Comparison of ENCODE assay signal across 20 cellular contexts in genomic region chr19:4684312-4685095, GRCh38. TPM values are rescaled to one million over a fixed set of nuclear protein-coding genes. Genes with fewer than 3 reads are reported as not detected.
DNase-seq lines count a peak whose midpoint lies in the region; ATAC-seq and TF ChIP-seq lines count a peak whose summit lies in the region.
"Had no signal": no experiment of that assay in that cellular context is flagged by ENCODE, and none has a peak within 500 bp of the region (broad histone marks: within the 10 kb centered on the region; RNA-seq: fewer than 3 reads in every experiment).

No MANE protein-coding gene starts in this region.

- no peaks in the 10 kb centered on the region for H3K4me1 Mint-ChIP-seq in nephron progenitor cell
- H3K4me1 Mint-ChIP-seq: B cell, GM23338 had no signal

- DNase-seq in Right ventricle myocardium inferior (ENCODE audit: missing footprints) = peak; percentile 60
- DNase-seq in left ventricle myocardium inferior = no peak
- DNase-seq in nephron progenitor cell = no peak
- DNase-seq in DMS79 (lab: John Stamatoyannopoulos, UW) = no peak
- DNase-seq in GM20000 (ENCODE audit: low spot score) = no peak
- DNase-seq in EL = no peak
- DNase-seq: DMS53, IMR-90, NCI-H1105, NCI-H146, NCI-H2029, NCI-H226, NCI-H524, NCI-H774, Peyer's patch had no signal

- peaks cover 98% of the 10 kb centered on the region for H3K36me3 ChIP-seq in left ventricle myocardium inferior

- peak overlapping the region; percentile 54 for H3K27ac Mint-ChIP-seq in nephron progenitor cell
- H3K27ac Mint-ChIP-seq: B cell, GM23338 had no signal

- TF ChIP-seq CTCF in left ventricle myocardium inferior (IDR thresholded peaks at IDR 0.05; ENCODE audit: borderline replicate concordance) (no peak), nephron progenitor cell (IDR thresholded peaks at IDR 0.05) (no peak), GM20000 (IDR thresholded peaks at IDR 0.05; ENCODE audit: extremely low read depth, missing control alignments) (no peak)

- no peaks in the 10 kb centered on the region for H3K9me3 ChIP-seq in left ventricle myocardium inferior (replicated peaks)
- H3K9me3 ChIP-seq: Peyer's patch had no signal

- no peak overlapping the region for H3K27ac ChIP-seq in left ventricle myocardium inferior (replicated peaks)
- H3K27ac ChIP-seq in cingulate gyrus (ENCODE audit: low read depth, low read length) = peak overlapping the region; percentile 26
- peak overlapping the region; percentile 80 for H3K27ac ChIP-seq in temporal lobe (ENCODE audit: low read depth, low read length)
- H3K27ac ChIP-seq: Peyer's patch had no signal

- peaks cover 2% of the 10 kb centered on the region for H3K27me3 Mint-ChIP-seq in nephron progenitor cell (ENCODE audit: low read depth, poor library complexity)
- H3K27me3 Mint-ChIP-seq: B cell had no signal

- no peak for ATAC-seq in Right ventricle myocardium inferior
- ATAC-seq: GM23338, HCT116 had no signal

- no peak overlapping the region for H3K4me3 ChIP-seq in left ventricle myocardium inferior
- H3K4me3 ChIP-seq: GM23338, Peyer's patch had no signal

- H3K27me3 ChIP-seq in left ventricle myocardium inferior (ENCODE audit: low read depth) = no peaks in the 10 kb centered on the region
- H3K27me3 ChIP-seq: Peyer's patch had no signal

- intact Hi-C loops in Right ventricle myocardium inferior (cut with DNase I) = no loop called here
- intact Hi-C loops in left ventricle myocardium inferior (cut with micrococcal nuclease) = no loop called here

- H3K36me3 Mint-ChIP-seq in nephron progenitor cell (ENCODE audit: low read depth) = peaks cover 28% of the 10 kb centered on the region

- peaks cover 9% of the 10 kb centered on the region for H3K4me1 ChIP-seq in left ventricle myocardium inferior
- H3K4me1 ChIP-seq: Peyer's patch had no signal

- no peak overlapping the region for H3K4me3 Mint-ChIP-seq in nephron progenitor cell
- H3K4me3 Mint-ChIP-seq: B cell, GM23338 had no signal

- no peaks in the 10 kb centered on the region for H3K9me3 Mint-ChIP-seq in nephron progenitor cell
- H3K9me3 Mint-ChIP-seq: GM23338 had no signal

RNA-seq across cellular contexts. Expression of gene MYDGF, which starts 14.4 kb away (rescaled TPM):
- total RNA-seq in Right ventricle myocardium inferior (29.8 TPM), left ventricle myocardium inferior (26.3 TPM), temporal lobe (36.1 TPM)

RNA-seq across cellular contexts. Expression of gene DPP9, which starts 39.1 kb away (rescaled TPM):
- 52.7 TPM for total RNA-seq in Right ventricle myocardium inferior
- total RNA-seq in left ventricle myocardium inferior = 52.5 TPM
- total RNA-seq in temporal lobe = 8.9 TPM

RNA-seq across cellular contexts. Expression of gene TNFAIP8L1, which starts 45.2 kb away (rescaled TPM):
- total RNA-seq in Right ventricle myocardium inferior (4.4 TPM), left ventricle myocardium inferior (4.2 TPM), temporal lobe (4.7 TPM)
